In genomic region chr22:20703816-20704609, GRCh38 we compare ENCODE assay signal across 8 cellular contexts.
DNase-seq lines count a peak whose midpoint lies in the region; ATAC-seq and TF ChIP-seq lines count a peak whose summit lies in the region.
"Not testable (repeated sequence)": the region's sequence is repeated elsewhere in the genome, so short reads cannot be mapped to it uniquely, and the experiment has no call there.

No MANE protein-coding gene starts in this region.

- POLR2A ChIA-PET in CD8-positive, alpha-beta memory T cell (lab: Charles Lee): interaction anchor here (1.0 to 1.4 kb wide), 5 partner anchors 133 to 587 kb away, joined by 3 to 8 read pairs (median 5); partner anchors contain the start of gene TRMT2A
- POLR2A ChIA-PET in naive thymus-derived CD4-positive, alpha-beta T cell (lab: Charles Lee): interaction anchor here (1.0 to 2.1 kb wide), 6 partner anchors 134 to 310 kb away, joined by 3 to 16 read pairs (median 6); partner anchors contain the start of gene ZNF74

- not testable (repeated sequence) for H3K79me1 ChIP-seq in H9 (ENCODE audit: insufficient read depth, low read depth, low read length, poor library complexity, severe bottlenecking)

- H2AFZ ChIP-seq in H9 (ENCODE audit: low read length): not testable (repeated sequence)

- not testable (repeated sequence) for H3K9me3 ChIP-seq in CD8-positive, alpha-beta memory T cell (ENCODE audit: low read length); H9 (ENCODE audit: control insufficient read depth, low read depth, low read length); esophagus squamous epithelium; naive thymus-derived CD4-positive, alpha-beta T cell (ENCODE audit: control insufficient read depth in 2 of 3, low read length in 3 of 3)

- H3K27ac Mint-ChIP-seq in CD8-positive, alpha-beta memory T cell: peak overlapping the region in 3 of 8 donors; percentile 19 to 63 (median 57)
- not testable (repeated sequence) for H3K27ac Mint-ChIP-seq in H9; activated naive CD8-positive, alpha-beta T cell treated with anti-CD3 and anti-CD28 coated beads for 36 hours
- peak overlapping the region in 1 of 9 donors; percentile 63 for H3K27ac Mint-ChIP-seq in naive thymus-derived CD4-positive, alpha-beta T cell

- peak overlapping the region; percentile 63 to 98 (median 77) for H3K4me3 Mint-ChIP-seq in CD8-positive, alpha-beta memory T cell
- peak overlapping the region; percentile 42 to 72 for H3K4me3 Mint-ChIP-seq in H9
- H3K4me3 Mint-ChIP-seq in activated naive CD8-positive, alpha-beta T cell treated with anti-CD3 and anti-CD28 coated beads for 36 hours: peak overlapping the region; percentile 55
- peak overlapping the region; percentile 60 to 96 (median 73) for H3K4me3 Mint-ChIP-seq in naive thymus-derived CD4-positive, alpha-beta T cell

- not testable (repeated sequence) for H3K9me3 Mint-ChIP-seq in CD8-positive, alpha-beta memory T cell; H9; activated naive CD8-positive, alpha-beta T cell treated with anti-CD3 and anti-CD28 coated beads for 36 hours; naive thymus-derived CD4-positive, alpha-beta T cell

- H2BK15ac ChIP-seq in H9 (ENCODE audit: low read depth, low read length): not testable (repeated sequence)

- not testable (repeated sequence) for ATAC-seq in naive thymus-derived CD4-positive, alpha-beta T cell

- peaks cover 14 to 18% (median 15%) of the 10 kb centered on the region in 3 donors for H3K4me1 Mint-ChIP-seq in CD8-positive, alpha-beta memory T cell
- peaks cover 7 to 15% of the 10 kb centered on the region in 2 experiments for H3K4me1 Mint-ChIP-seq in H9
- H3K4me1 Mint-ChIP-seq in activated naive CD8-positive, alpha-beta T cell treated with anti-CD3 and anti-CD28 coated beads for 36 hours: not testable (repeated sequence)
- peaks cover 10 to 25% (median 14%) of the 10 kb centered on the region in 7 donors for H3K4me1 Mint-ChIP-seq in naive thymus-derived CD4-positive, alpha-beta T cell

- H3K4me2 ChIP-seq in H9 (ENCODE audit: insufficient read depth, insufficient read length, low read length): not testable (repeated sequence)

- not testable (repeated sequence) for H2BK5ac ChIP-seq in H9 (ENCODE audit: insufficient read length, low read length)

- not testable (repeated sequence) for H2BK20ac ChIP-seq in H9 (ENCODE audit: low read depth, low read length, poor library complexity, severe bottlenecking)

- not testable (repeated sequence) for H3K27me3 ChIP-seq in CD8-positive, alpha-beta memory T cell (ENCODE audit: insufficient read depth, low read length, poor library complexity, severe bottlenecking); H9 (ENCODE audit: insufficient read depth, low read length); esophagus squamous epithelium; naive thymus-derived CD4-positive, alpha-beta T cell (ENCODE audit: control insufficient read depth in 2 of 2, insufficient read depth in 2 of 2, low read length in 2 of 2)

- H3K27ac ChIP-seq in CD8-positive, alpha-beta memory T cell (ENCODE audit: low read depth, low read length); H9 (ENCODE audit: insufficient read length, low read depth, low read length); naive thymus-derived CD4-positive, alpha-beta T cell (ENCODE audit: low read depth, low read length): not testable (repeated sequence)
- peak overlapping the region in 2 of 4 donors; percentile 19 to 92 for H3K27ac ChIP-seq in esophagus squamous epithelium

- not testable (repeated sequence) for H3K56ac ChIP-seq in H9 (ENCODE audit: insufficient read length, low read depth, low read length)

- not testable (repeated sequence) for H3K27me3 Mint-ChIP-seq in CD8-positive, alpha-beta memory T cell; activated naive CD8-positive, alpha-beta T cell treated with anti-CD3 and anti-CD28 coated beads for 36 hours
- H3K27me3 Mint-ChIP-seq in H9 (ENCODE audit: low read depth): peaks cover 19% of the 10 kb centered on the region
- H3K27me3 Mint-ChIP-seq in naive thymus-derived CD4-positive, alpha-beta T cell: peaks cover 0 to 23% (median 0%) of the 10 kb centered on the region in 5 donors

- H3K4me1 ChIP-seq in CD8-positive, alpha-beta memory T cell (ENCODE audit: insufficient read depth, low read length); H9 (ENCODE audit: insufficient read depth, low read length); naive thymus-derived CD4-positive, alpha-beta T cell (ENCODE audit: control insufficient read depth in 2 of 2, insufficient read depth in 2 of 2, low read length in 2 of 2): not testable (repeated sequence)
- H3K4me1 ChIP-seq in esophagus squamous epithelium: peaks cover 6 to 17% (median 10%) of the 10 kb centered on the region in 3 donors

- peak; percentile 11 to 55 (median 18) for DNase-seq in CD8-positive, alpha-beta memory T cell
- DNase-seq in H9 (peak; percentile 57), NCI-H146 treated with DMSO at 0.1 percent for 48 hours (lab: John Stamatoyannopoulos, UW; ENCODE audit: unreplicated experiment) (peak; percentile 9)
- peak; percentile 21 for DNase-seq in activated naive CD8-positive, alpha-beta T cell treated with anti-CD3 and anti-CD28 coated beads for 36 hours
- DNase-seq in esophagus squamous epithelium (lab: John Stamatoyannopoulos, UW): not testable (repeated sequence)
- peak; percentile 9 to 44 (median 22) for DNase-seq in naive thymus-derived CD4-positive, alpha-beta T cell
- DNase-seq in stimulated activated CD4-positive, alpha-beta T cell treated with anti-CD3 and anti-CD28 coated beads, TNF-alpha, amount 100 ng/mL, for 4 hours (ENCODE audit: low read depth in 3 of 3): peak in 2 of 3 experiments; percentile 8 to 15

- H3K14ac ChIP-seq in H9 (ENCODE audit: insufficient read depth, low read length): not testable (repeated sequence)

- H3K9ac ChIP-seq in H9 (ENCODE audit: extremely low read depth, insufficient read length, low read length): not testable (repeated sequence)

- not testable (repeated sequence) for H4K8ac ChIP-seq in H9 (replicated peaks; ENCODE audit: insufficient read length, low read depth, low read length)

- H3K36me3 Mint-ChIP-seq in CD8-positive, alpha-beta memory T cell: peaks cover 0 to 16% (median 4%) of the 10 kb centered on the region in 3 donors
- not testable (repeated sequence) for H3K36me3 Mint-ChIP-seq in H9 (ENCODE audit: insufficient read depth in 1 of 3, low read depth in 3 of 3); activated naive CD8-positive, alpha-beta T cell treated with anti-CD3 and anti-CD28 coated beads for 36 hours; naive thymus-derived CD4-positive, alpha-beta T cell

- TF ChIP-seq CTCF in H9 (conservative IDR thresholded peaks at IDR 0.05) (peak; percentile 32; the same call in 2 of the 3 replicates), esophagus squamous epithelium (IDR thresholded peaks at IDR 0.05) (peak in 2 of 6 experiments; percentile 14 to 43)
- TF ChIP-seq CTCF in WI38 (IDR thresholded peaks at IDR 0.05; ENCODE audit: low read depth, low read length): not testable (repeated sequence)

- not testable (repeated sequence) for H4K91ac ChIP-seq in H9 (ENCODE audit: insufficient read length, low read depth, low read length)

- H3K4me3 ChIP-seq in CD8-positive, alpha-beta memory T cell (ENCODE audit: low read length); naive thymus-derived CD4-positive, alpha-beta T cell (ENCODE audit: low read length): not testable (repeated sequence)
- H3K4me3 ChIP-seq in WI38 (ENCODE audit: low read depth, low read length): peak overlapping the region; percentile 24
- H3K4me3 ChIP-seq in esophagus squamous epithelium: peak overlapping the region; percentile 35 to 62 (median 54)

- H3K79me2 ChIP-seq in H9 (ENCODE audit: insufficient read depth, low read length): not testable (repeated sequence)

- not testable (repeated sequence) for H4K5ac ChIP-seq in H9 (ENCODE audit: insufficient read length, low read depth, low read length)

- H3K36me3 ChIP-seq in CD8-positive, alpha-beta memory T cell (ENCODE audit: insufficient read depth, low read length); naive thymus-derived CD4-positive, alpha-beta T cell (ENCODE audit: control insufficient read depth in 2 of 3, insufficient read depth in 3 of 3, low read length in 3 of 3): not testable (repeated sequence)
- peaks cover 0 to 10% (median 4%) of the 10 kb centered on the region in 3 donors for H3K36me3 ChIP-seq in esophagus squamous epithelium

- not testable (repeated sequence) for H3T11ph ChIP-seq in H9 (ENCODE audit: low read length)

- H3K18ac ChIP-seq in H9 (ENCODE audit: insufficient read length, low read depth, low read length): not testable (repeated sequence)

- not testable (repeated sequence) for H2BK120ac ChIP-seq in H9 (ENCODE audit: low read depth, low read length, poor library complexity, severe bottlenecking)

- H3K4ac ChIP-seq in H9 (ENCODE audit: low read depth, low read length): not testable (repeated sequence)

- H4K20me1 ChIP-seq in H9 (ENCODE audit: control insufficient read depth, insufficient read depth, insufficient read length): not testable (repeated sequence)

- no CpG with 5 or more reads among the region's 79 CpGs for WGBS in H9 (ENCODE audit: extremely low coverage, insufficient read length, low lambda C conversion rate)
- 5 to 8% methylated on average over 2 of the region's 79 CpGs for WGBS in esophagus squamous epithelium, 2 donors

- H2BK12ac ChIP-seq in H9 (ENCODE audit: insufficient read length, low read depth, low read length): not testable (repeated sequence)

- not testable (repeated sequence) for TF ChIP-seq POLR2A in esophagus squamous epithelium (IDR thresholded peaks at IDR 0.05)

- H3K23me2 ChIP-seq in H9 (ENCODE audit: insufficient read length, low read depth, low read length, poor library complexity, severe bottlenecking): not testable (repeated sequence)

- not testable (repeated sequence) for H2AK5ac ChIP-seq in H9 (ENCODE audit: insufficient read length, low read length)

- not testable (repeated sequence) for H3K23ac ChIP-seq in H9 (ENCODE audit: insufficient read length, low read depth, low read length)

- intact Hi-C loops in esophagus squamous epithelium (cut with DNase I): not testable (repeated sequence)
- intact Hi-C loops in naive thymus-derived CD4-positive, alpha-beta T cell (cut with micrococcal nuclease): loop anchor here (2.0 to 10.0 kb wide), 9 partner anchors 38 to 409 kb away; partner anchors contain the start of genes DGCR6L (in 1 of the 2), PI4KA (in 1 of the 2), SNAP29 (in 1 of the 2) and THAP7 (in 1 of the 2)

- CTCF ChIA-PET in CD8-positive, alpha-beta memory T cell (lab: Charles Lee): interaction anchor here (0.8 to 1.4 kb wide), 3 partner anchors 97 to 309 kb away, joined by 3 to 4 read pairs (median 3); no protein-coding TSS in a partner anchor
- CTCF ChIA-PET in naive thymus-derived CD4-positive, alpha-beta T cell (lab: Charles Lee): not testable (repeated sequence)
